ENCODE assay signal across 8 cellular contexts in genomic region chr17:45241315-45242011, GRCh38. TPM values are rescaled to one million over a fixed set of nuclear protein-coding genes. Genes with fewer than 3 reads are reported as not detected.
A peak's percentile ranks its signal among the peaks of the same experiment; 100 is the strongest.
DNase-seq lines count a peak whose midpoint lies in the region; FAIRE-seq and TF ChIP-seq lines count a peak whose summit lies in the region.

No MANE protein-coding gene starts in this region.

- peak; percentile 92 for DNase-seq in D721Med (ENCODE audit: insufficient read length, low spot score)
- DNase-seq in NCI-H526 (lab: John Stamatoyannopoulos, UW), result peak; percentile 47 to 84
- peak; percentile 46 for DNase-seq in epithelial cell of esophagus (ENCODE audit: low read depth)
- no peak for DNase-seq in NCI-H446 treated with DMSO at 0.1 percent for 48 hours (lab: John Stamatoyannopoulos, UW)
- DNase-seq in NCI-H1092 (lab: John Stamatoyannopoulos, UW), result no peak
- DNase-seq in dedifferentiated amniotic fluid mesenchymal stem cell (ENCODE audit: extremely low spot score), result no peak
- no peak for DNase-seq in stimulated activated CD4-positive, alpha-beta T cell treated with anti-CD3 and anti-CD28 coated beads, Interleukin-1b, Interleukin-23, amount 100 ng/mL, for 48 hours

- H3K36me3 ChIP-seq in neural cell (ENCODE audit: insufficient read depth, low read length), result no peaks in the 10 kb centered on the region

- no peaks in the 10 kb centered on the region for H3F3A ChIP-seq in neural cell (ENCODE audit: insufficient read depth, low read length, poor library complexity, severe bottlenecking)

- H3K27me3 ChIP-seq in neural cell (ENCODE audit: insufficient read depth, low read depth, low read length), result peaks cover 1% of the 10 kb centered on the region

- peak overlapping the region; percentile 86 for H3K9ac ChIP-seq in neural cell (ENCODE audit: low read length)

- peak overlapping the region; percentile 98 for H2AFZ ChIP-seq in neural cell (ENCODE audit: low read depth, low read length)

- FAIRE-seq in D721Med (lab: Jason Lieb, UNC), result no peak

- peak; percentile 31 for TF ChIP-seq RAD21 in neural cell (conservative IDR thresholded peaks at IDR 0.05)

- TF ChIP-seq EP300 in neural cell (conservative IDR thresholded peaks at IDR 0.05; ENCODE audit: poor library complexity, severe bottlenecking), result peak; percentile 36

- no peaks in the 10 kb centered on the region for H4K20me1 ChIP-seq in neural cell (ENCODE audit: insufficient read depth)

- no peaks in the 10 kb centered on the region for H3K9me3 ChIP-seq in neural cell (ENCODE audit: low read length)

- TF ChIP-seq CTCF in D721Med (IDR thresholded peaks at IDR 0.05; ENCODE audit: insufficient read depth, missing control alignments), result no peak
- TF ChIP-seq CTCF in epithelial cell of esophagus (IDR thresholded peaks at IDR 0.05; ENCODE audit: insufficient read depth, low read depth, low read length, missing control alignments), result no peak
- no peak for TF ChIP-seq CTCF in neural cell (IDR thresholded peaks at IDR 0.05; ENCODE audit: poor library complexity, severe bottlenecking)

- H3K4me3 ChIP-seq in epithelial cell of esophagus (ENCODE audit: low read length), result peak overlapping the region; percentile 45
- H3K4me3 ChIP-seq in neural cell (ENCODE audit: low read length), result peak overlapping the region; percentile 78

- H3K27ac ChIP-seq in neural cell (ENCODE audit: low read length), result peak overlapping the region; percentile 59

- H3K9me2 ChIP-seq in neural cell (ENCODE audit: insufficient read depth, low read length), result no peaks in the 10 kb centered on the region

- H3K79me2 ChIP-seq in neural cell (replicated peaks; ENCODE audit: insufficient read depth, low read length), result no peaks in the 10 kb centered on the region

- peak overlapping the region; percentile 90 for H3K4me2 ChIP-seq in neural cell (ENCODE audit: low read length)

TF ChIP-seq in neural cell, 6 proteins besides CTCF, POLR2A, EP300 and RAD21:
- peak; percentile 41 for TF ChIP-seq SMC3 (conservative IDR thresholded peaks at IDR 0.05; ENCODE audit: poor library complexity)
- TF ChIP-seq POLR2AphosphoS5 (IDR thresholded peaks at IDR 0.05), result peak; percentile 71
- peak; percentile 62 for TF ChIP-seq MXI1 (conservative IDR thresholded peaks at IDR 0.05; ENCODE audit: poor library complexity, severe bottlenecking)
- TF ChIP-seq, protein P1, sequence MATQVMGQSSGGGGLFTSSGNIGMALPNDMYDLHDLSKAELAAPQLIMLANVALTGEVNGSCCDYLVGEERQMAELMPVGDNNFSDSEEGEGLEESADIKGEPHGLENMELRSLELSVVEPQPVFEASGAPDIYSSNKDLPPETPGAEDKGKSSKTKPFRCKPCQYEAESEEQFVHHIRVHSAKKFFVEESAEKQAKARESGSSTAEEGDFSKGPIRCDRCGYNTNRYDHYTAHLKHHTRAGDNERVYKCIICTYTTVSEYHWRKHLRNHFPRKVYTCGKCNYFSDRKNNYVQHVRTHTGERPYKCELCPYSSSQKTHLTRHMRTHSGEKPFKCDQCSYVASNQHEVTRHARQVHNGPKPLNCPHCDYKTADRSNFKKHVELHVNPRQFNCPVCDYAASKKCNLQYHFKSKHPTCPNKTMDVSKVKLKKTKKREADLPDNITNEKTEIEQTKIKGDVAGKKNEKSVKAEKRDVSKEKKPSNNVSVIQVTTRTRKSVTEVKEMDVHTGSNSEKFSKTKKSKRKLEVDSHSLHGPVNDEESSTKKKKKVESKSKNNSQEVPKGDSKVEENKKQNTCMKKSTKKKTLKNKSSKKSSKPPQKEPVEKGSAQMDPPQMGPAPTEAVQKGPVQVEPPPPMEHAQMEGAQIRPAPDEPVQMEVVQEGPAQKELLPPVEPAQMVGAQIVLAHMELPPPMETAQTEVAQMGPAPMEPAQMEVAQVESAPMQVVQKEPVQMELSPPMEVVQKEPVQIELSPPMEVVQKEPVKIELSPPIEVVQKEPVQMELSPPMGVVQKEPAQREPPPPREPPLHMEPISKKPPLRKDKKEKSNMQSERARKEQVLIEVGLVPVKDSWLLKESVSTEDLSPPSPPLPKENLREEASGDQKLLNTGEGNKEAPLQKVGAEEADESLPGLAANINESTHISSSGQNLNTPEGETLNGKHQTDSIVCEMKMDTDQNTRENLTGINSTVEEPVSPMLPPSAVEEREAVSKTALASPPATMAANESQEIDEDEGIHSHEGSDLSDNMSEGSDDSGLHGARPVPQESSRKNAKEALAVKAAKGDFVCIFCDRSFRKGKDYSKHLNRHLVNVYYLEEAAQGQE (IDR thresholded peaks at IDR 0.05; ENCODE audit: borderline replicate concordance), result peak; percentile 24
- no peak for TF ChIP-seq EZH2 (IDR thresholded peaks at IDR 0.05; ENCODE audit: borderline replicate concordance, insufficient read depth, low read length, poor library complexity, severe bottlenecking)
- peak; percentile 68 for TF ChIP-seq TAF1 (IDR thresholded peaks at IDR 0.05; ENCODE audit: low read depth)
TF ChIP-seq in neural cell: peak in this region for 5.

RNA-seq across cellular contexts. Expression of gene FMNL1, which starts 19.8 kb away (rescaled TPM):
- polyA plus RNA-seq in neural cell, result 3.8 and 5.6 TPM in 2 replicates
- polyA minus RNA-seq in neural cell, result 5.8 and 6.6 TPM in 2 replicates

RNA-seq across cellular contexts. Expression of gene SPATA32, which starts 20.4 kb away (rescaled TPM):
- polyA plus RNA-seq in neural cell, result not detected in 2 replicates
- not detected in 2 replicates for polyA minus RNA-seq in neural cell

Comparison
In these comparisons a context has a peak if more than half of its experiments do, and no peak if none do; other contexts are left out.
1. DNase-seq: peak in D721Med (single experiment), NCI-H526 (2 of 2) and epithelial cell of esophagus (single experiment); none in NCI-H446 treated with DMSO at 0.1 percent for 48 hours (single experiment), NCI-H1092 (single experiment), dedifferentiated amniotic fluid mesenchymal stem cell (single experiment) and stimulated activated CD4-positive, alpha-beta T cell treated with anti-CD3 and anti-CD28 coated beads, Interleukin-1b, Interleukin-23, amount 100 ng/mL, for 48 hours (single experiment).